In genomic region chr17:2137342-2138098, GRCh38 we compare ENCODE assay signal across 8 cellular contexts.
DNase-seq lines count a peak whose midpoint lies in the region; ATAC-seq and TF ChIP-seq lines count a peak whose summit lies in the region.

No MANE protein-coding gene starts in this region.

- 73% methylated on average over 11 of the region's 11 CpGs for WGBS in hepatocyte (ENCODE audit: low lambda C conversion rate, missing lambda C conversion rate)

- no peaks in the 10 kb centered on the region for H3K27me3 Mint-ChIP-seq in type B pancreatic cell
- no peaks in the 10 kb centered on the region for H3K27me3 Mint-ChIP-seq in CD8-positive, alpha-beta T cell (ENCODE audit: low read depth)

- no TSS peak for BruUV-seq in OCI-LY7 (replicated peaks; lab: Mats Ljungman, UMichigan)

- H3K4me2 ChIP-seq in OCI-LY7 (ENCODE audit: low read length), result peak overlapping the region; percentile 49
- H3K4me2 ChIP-seq in hepatocyte, result no peak overlapping the region

- peaks cover 24% of the 10 kb centered on the region for H3K4me1 ChIP-seq in OCI-LY7 (ENCODE audit: insufficient read depth, low read length, poor library complexity, severe bottlenecking)
- H3K4me1 ChIP-seq in hepatocyte (ENCODE audit: insufficient read depth), result peaks cover 10% of the 10 kb centered on the region
- H3K4me1 ChIP-seq in CD8-positive, alpha-beta T cell (ENCODE audit: insufficient read depth, low read length), result peaks cover 13% of the 10 kb centered on the region

- H4K20me1 ChIP-seq in OCI-LY7 (ENCODE audit: insufficient read depth, low read length) (no peaks in the 10 kb centered on the region), hepatocyte (ENCODE audit: insufficient read depth, poor library complexity, severe bottlenecking) (no peaks in the 10 kb centered on the region)

- no peaks in the 10 kb centered on the region for H3K27me3 ChIP-seq in hepatocyte
- H3K27me3 ChIP-seq in CD8-positive, alpha-beta T cell (ENCODE audit: insufficient read depth, low read length), result no peaks in the 10 kb centered on the region

- ATAC-seq in GM19395 (IDR thresholded peaks at IDR 0.05; ENCODE audit: unreplicated experiment), result peak; percentile 54
- no peak for ATAC-seq in CD8-positive, alpha-beta T cell

- CTCF ChIA-PET in OCI-LY7 (lab: Charles Lee; ENCODE audit: unreplicated experiment), result no interaction called here
- CTCF ChIA-PET in CD8-positive, alpha-beta T cell (lab: Charles Lee), result interaction anchor here (0.6 to 3.0 kb wide), 6 partner anchors 11 to 315 kb away, joined by 3 to 12 read pairs (median 3); no protein-coding TSS in a partner anchor

- H3K4me3 ChIP-seq in OCI-LY7 (ENCODE audit: low read depth, low read length, poor library complexity, severe bottlenecking), result no peak overlapping the region
- H3K4me3 ChIP-seq in hepatocyte, result no peak overlapping the region
- H3K4me3 ChIP-seq in CD8-positive, alpha-beta T cell (ENCODE audit: low read depth, low read length), result no peak overlapping the region

- peak overlapping the region; percentile 2; the same call in 1 of the 2 replicates for H2AFZ ChIP-seq in OCI-LY7 (ENCODE audit: low read length)
- no peak overlapping the region for H2AFZ ChIP-seq in hepatocyte

- H3K36me3 ChIP-seq in OCI-LY7 (ENCODE audit: insufficient read depth, low read length) (no peaks in the 10 kb centered on the region), hepatocyte (replicated peaks; ENCODE audit: insufficient read depth, low read depth) (no peaks in the 10 kb centered on the region)
- no peaks in the 10 kb centered on the region for H3K36me3 ChIP-seq in CD8-positive, alpha-beta T cell (ENCODE audit: insufficient read depth, low read length)

- peak overlapping the region; percentile 77 for H3K27ac Mint-ChIP-seq in type B pancreatic cell
- H3K27ac Mint-ChIP-seq in CD8-positive, alpha-beta T cell, result no peak overlapping the region

- H3K9me2 ChIP-seq in OCI-LY7 (ENCODE audit: insufficient read depth, low read length) (no peaks in the 10 kb centered on the region), hepatocyte (replicated peaks; ENCODE audit: insufficient read depth) (no peaks in the 10 kb centered on the region)

- TF ChIP-seq CTCF in OCI-LY7 (conservative IDR thresholded peaks at IDR 0.05; ENCODE audit: low read length), result no peak
- TF ChIP-seq CTCF in hepatocyte (IDR thresholded peaks at IDR 0.05; ENCODE audit: poor library complexity), result no peak
- no peak for TF ChIP-seq CTCF in type B pancreatic cell (conservative IDR thresholded peaks at IDR 0.05)
- TF ChIP-seq CTCF in CD8-positive, alpha-beta T cell (IDR thresholded peaks at IDR 0.05), result no peak

- no peaks in the 10 kb centered on the region for H3K9me3 Mint-ChIP-seq in type B pancreatic cell
- no peaks in the 10 kb centered on the region for H3K9me3 Mint-ChIP-seq in CD8-positive, alpha-beta T cell

- intact Hi-C loops in OCI-LY7 (cut with micrococcal nuclease; ENCODE audit: unreplicated experiment), result no loop called here
- intact Hi-C loops in CD8-positive, alpha-beta T cell (cut with DNase I, micrococcal nuclease), result loop anchor here in 1 of 2 experiments (5.0 kb wide), 1 partner anchor 80 kb away; no protein-coding TSS in a partner anchor

- DNase-seq in Ammon's horn (ENCODE audit: low spot score) (peak; percentile 23), OCI-LY7 (ENCODE audit: low spot score) (peak; percentile 66), hepatocyte (ENCODE audit: low spot score) (peak; percentile 39), type B pancreatic cell (ENCODE audit: extremely low spot score, unreplicated experiment) (no peak), NCI-H128 (lab: John Stamatoyannopoulos, UW; ENCODE audit: unreplicated experiment) (no peak), DMS153 treated with DMSO at 0.1 percent for 48 hours (lab: John Stamatoyannopoulos, UW; ENCODE audit: unreplicated experiment) (no peak)
- DNase-seq in CD8-positive, alpha-beta T cell, result no peak

- H3K36me3 Mint-ChIP-seq in type B pancreatic cell, result peaks cover 3% of the 10 kb centered on the region
- peaks cover 32% of the 10 kb centered on the region for H3K36me3 Mint-ChIP-seq in CD8-positive, alpha-beta T cell

- H3K4me3 Mint-ChIP-seq in type B pancreatic cell, result peak overlapping the region; percentile 69
- no peak overlapping the region for H3K4me3 Mint-ChIP-seq in CD8-positive, alpha-beta T cell

- H3K9me3 ChIP-seq in OCI-LY7 (ENCODE audit: low read length) (no peaks in the 10 kb centered on the region), hepatocyte (ENCODE audit: low read depth) (no peaks in the 10 kb centered on the region)
- no peaks in the 10 kb centered on the region for H3K9me3 ChIP-seq in CD8-positive, alpha-beta T cell (ENCODE audit: low read length)

- peak overlapping the region; percentile 41 for H3K27ac ChIP-seq in OCI-LY7 (ENCODE audit: low read depth, low read length, poor library complexity, severe bottlenecking)
- peak overlapping the region; percentile 61 for H3K27ac ChIP-seq in hepatocyte
- H3K27ac ChIP-seq in CD8-positive, alpha-beta T cell (ENCODE audit: low read depth, low read length), result no peak overlapping the region

- no peaks in the 10 kb centered on the region for H3K79me2 ChIP-seq in OCI-LY7 (ENCODE audit: insufficient read depth, low read depth, low read length)
- peaks cover 3% of the 10 kb centered on the region for H3K79me2 ChIP-seq in hepatocyte

- POLR2A ChIA-PET in OCI-LY7 (lab: Charles Lee), result interaction anchor here (0.6 to 2.0 kb wide), 5 partner anchors 19 to 100 kb away, joined by 3 to 7 read pairs (median 4); no protein-coding TSS in a partner anchor
- POLR2A ChIA-PET in CD8-positive, alpha-beta T cell (lab: Charles Lee), result interaction anchor here (1.2 kb wide), 1 partner anchor 11 kb away, joined by 5 read pairs; no protein-coding TSS in a partner anchor

- H3K4me1 Mint-ChIP-seq in type B pancreatic cell (ENCODE audit: unreplicated experiment), result peaks cover 27% of the 10 kb centered on the region
- peaks cover 15% of the 10 kb centered on the region for H3K4me1 Mint-ChIP-seq in CD8-positive, alpha-beta T cell (ENCODE audit: low read depth)

Comparison
In these comparisons a context has a peak if more than half of its experiments do, and no peak if none do; other contexts are left out.
1. DNase-seq: peak in Ammon's horn (single experiment), OCI-LY7 (single experiment) and hepatocyte (single experiment); none in type B pancreatic cell (single experiment), NCI-H128 (single experiment), CD8-positive, alpha-beta T cell (0 of 7) and DMS153 treated with DMSO at 0.1 percent for 48 hours (single experiment).